14 cellular contexts compared by ENCODE assay signal in genomic region chr3:146783446-146783845, GRCh38.
"Had no signal": no experiment of that assay in that cellular context is flagged by ENCODE, and none has a peak within 500 bp of the region (broad histone marks: within the 10 kb centered on the region; RNA-seq: fewer than 3 reads in every experiment).

No MANE protein-coding gene starts in this region.

- DNase-seq: activated CD4-positive, alpha-beta T cell treated with anti-CD3 and anti-CD28 coated beads, Interleukin-2, amount 10 ng/mL, durations not matched to agents 24 days and 14 days; activated CD8-positive, alpha-beta T cell treated with anti-CD3 and anti-CD28 coated beads, Interleukin-2, amount 10 ng/mL, durations not matched to agents 7 days and 5 days; activated effector memory CD4-positive, alpha-beta T cell treated with Interleukin-2 at 50 U/mL for 16 hours; activated naive CD4-positive, alpha-beta T cell treated with anti-CD3 and anti-CD28 coated beads, Interleukin-2, amount 10 ng/mL, durations not matched to agents 7 days and 5 days; activated naive CD8-positive, alpha-beta T cell treated with anti-CD3 and anti-CD28 coated beads, Interleukin-2, amount 50 U/mL, for 24 hours; activated T-cell treated with anti-CD3 and anti-CD28 coated beads, Interleukin-2, amount 50 U/mL, for 48 hours; stimulated activated CD8-positive, alpha-beta memory T cell treated with anti-CD3 and anti-CD28 coated beads, Interleukin-4, amount 100 ng/mL, for 48 hours; stimulated activated naive CD4-positive, alpha-beta T cell; T-cell; tibial artery had no signal

- H3K27ac ChIP-seq: neutrophil, SK-N-MC, tibial artery had no signal

- H3K4me1 Mint-ChIP-seq: activated CD4-positive, alpha-beta T cell treated with anti-CD3 and anti-CD28 coated beads, Interleukin-2, amount 10 ng/mL, durations not matched to agents 24 days and 14 days; activated naive CD4-positive, alpha-beta T cell treated with anti-CD3 and anti-CD28 coated beads, Interleukin-2, amount 10 ng/mL, durations not matched to agents 7 days and 5 days; activated naive CD8-positive, alpha-beta T cell treated with anti-CD3 and anti-CD28 coated beads, Interleukin-2, amount 50 U/mL, for 24 hours; T-cell had no signal

- H3K36me3 Mint-ChIP-seq: activated naive CD4-positive, alpha-beta T cell treated with anti-CD3 and anti-CD28 coated beads, Interleukin-2, amount 10 ng/mL, durations not matched to agents 7 days and 5 days; natural killer cell treated with Interleukin-12 subunit alpha and Interleukin-12 subunit beta and Interleukin-15 and Interleukin-18, amount 100 ng/mL, for 72 hours; T-cell; WTC11 had no signal

- ATAC-seq: activated CD8-positive, alpha-beta T cell treated with anti-CD3 and anti-CD28 coated beads, Interleukin-2, amount 10 ng/mL, durations not matched to agents 7 days and 5 days; activated naive CD8-positive, alpha-beta T cell treated with anti-CD3 and anti-CD28 coated beads, Interleukin-2, amount 50 U/mL, for 24 hours; natural killer cell treated with Interleukin-12 subunit alpha and Interleukin-12 subunit beta and Interleukin-15 and Interleukin-18, amount 100 ng/mL, for 72 hours; T-cell; WTC11 had no signal

- H3K36me3 ChIP-seq: neutrophil, tibial artery had no signal

- H3K9me3 Mint-ChIP-seq: activated CD4-positive, alpha-beta T cell treated with anti-CD3 and anti-CD28 coated beads, Interleukin-2, amount 10 ng/mL, durations not matched to agents 24 days and 14 days; activated naive CD4-positive, alpha-beta T cell treated with anti-CD3 and anti-CD28 coated beads, Interleukin-2, amount 10 ng/mL, durations not matched to agents 7 days and 5 days; activated naive CD8-positive, alpha-beta T cell treated with anti-CD3 and anti-CD28 coated beads, Interleukin-2, amount 50 U/mL, for 24 hours; T-cell; WTC11 had no signal

- H3K27me3 Mint-ChIP-seq: activated CD4-positive, alpha-beta T cell treated with anti-CD3 and anti-CD28 coated beads, Interleukin-2, amount 10 ng/mL, durations not matched to agents 24 days and 14 days; activated naive CD4-positive, alpha-beta T cell treated with anti-CD3 and anti-CD28 coated beads, Interleukin-2, amount 10 ng/mL, durations not matched to agents 7 days and 5 days; activated naive CD8-positive, alpha-beta T cell treated with anti-CD3 and anti-CD28 coated beads, Interleukin-2, amount 50 U/mL, for 24 hours; natural killer cell treated with Interleukin-12 subunit alpha and Interleukin-12 subunit beta and Interleukin-15 and Interleukin-18, amount 100 ng/mL, for 72 hours; T-cell had no signal

- H3K27ac Mint-ChIP-seq: activated CD4-positive, alpha-beta T cell treated with anti-CD3 and anti-CD28 coated beads, Interleukin-2, amount 10 ng/mL, durations not matched to agents 24 days and 14 days; activated CD8-positive, alpha-beta T cell treated with anti-CD3 and anti-CD28 coated beads, Interleukin-2, amount 10 ng/mL, durations not matched to agents 7 days and 5 days; activated naive CD4-positive, alpha-beta T cell treated with anti-CD3 and anti-CD28 coated beads, Interleukin-2, amount 10 ng/mL, durations not matched to agents 7 days and 5 days; activated naive CD8-positive, alpha-beta T cell treated with anti-CD3 and anti-CD28 coated beads, Interleukin-2, amount 50 U/mL, for 24 hours; natural killer cell treated with Interleukin-12 subunit alpha and Interleukin-12 subunit beta and Interleukin-15 and Interleukin-18, amount 100 ng/mL, for 72 hours; T-cell; WTC11 had no signal

- H3K4me3 ChIP-seq: SK-N-MC, tibial artery had no signal

- H3K4me3 Mint-ChIP-seq: activated CD4-positive, alpha-beta T cell treated with anti-CD3 and anti-CD28 coated beads, Interleukin-2, amount 10 ng/mL, durations not matched to agents 24 days and 14 days; activated CD8-positive, alpha-beta T cell treated with anti-CD3 and anti-CD28 coated beads, Interleukin-2, amount 10 ng/mL, durations not matched to agents 7 days and 5 days; activated naive CD4-positive, alpha-beta T cell treated with anti-CD3 and anti-CD28 coated beads, Interleukin-2, amount 10 ng/mL, durations not matched to agents 7 days and 5 days; activated naive CD8-positive, alpha-beta T cell treated with anti-CD3 and anti-CD28 coated beads, Interleukin-2, amount 50 U/mL, for 24 hours; natural killer cell treated with Interleukin-12 subunit alpha and Interleukin-12 subunit beta and Interleukin-15 and Interleukin-18, amount 100 ng/mL, for 72 hours; T-cell; WTC11 had no signal

- H3K27me3 ChIP-seq: neutrophil, tibial artery had no signal
